In genomic region chr17:73203135-73203787, GRCh38 we compare ENCODE assay signal across 11 cellular contexts. TPM values are rescaled to one million over a fixed set of nuclear protein-coding genes. Genes with fewer than 3 reads are reported as not detected.
DNase-seq lines count a peak whose midpoint lies in the region; ATAC-seq, FAIRE-seq and TF ChIP-seq lines count a peak whose summit lies in the region.
"Had no signal": no experiment of that assay in that cellular context is flagged by ENCODE, and none has a peak within 500 bp of the region (broad histone marks: within the 10 kb centered on the region; RNA-seq: fewer than 3 reads in every experiment).

No MANE protein-coding gene starts in this region.

- TF ChIP-seq RAD21 in HepG2 (CRISPR knock-in tag; IDR thresholded peaks at IDR 0.05): no peak

- in situ Hi-C loops in mammary epithelial cell (cut with MboI; ENCODE audit: low sequenced_read_pairs in 2 of 2): no loop called here
- in situ Hi-C loops in HepG2 (cut with HindIII; ENCODE audit: extremely low pct_ligation_motif_present, low pct_unique_long_range_greater_than_20kb): no loop called here

- H3K4me3 ChIP-seq in breast epithelium (no peak overlapping the region), mammary epithelial cell (replicated peaks in 1 of 3; ENCODE audit: insufficient read depth in 1 of 3, low read depth in 2 of 3, low read length in 3 of 3) (no peak overlapping the region), HepG2 (replicated peaks in 1 of 3; ENCODE audit: insufficient read depth in 1 of 3, low read depth in 2 of 3, low read length in 3 of 3) (peak overlapping the region in 2 of 3 experiments; percentile 2 to 36; a peak in 1 of 6 replicates), upper lobe of left lung (no peak overlapping the region)
- H3K4me3 ChIP-seq: testis had no signal

- H3K27me3 ChIP-seq in breast epithelium (no peaks in the 10 kb centered on the region), mammary epithelial cell (ENCODE audit: insufficient read depth, low read length) (no peaks in the 10 kb centered on the region), HepG2 (ENCODE audit: control insufficient read depth in 1 of 2, insufficient read depth in 2 of 2, low read length in 2 of 2) (no peaks in the 10 kb centered on the region), upper lobe of left lung (no peaks in the 10 kb centered on the region)
- H3K27me3 ChIP-seq: testis had no signal

- peak overlapping the region; percentile 63 for H3K4me3 Mint-ChIP-seq in activated naive CD8-positive, alpha-beta T cell

- POLR2A ChIA-PET in HepG2 (lab: Yijun Ruan, JAX): interaction anchor here (0.6 to 4.4 kb wide), 9 partner anchors 9 to 711 kb away, joined by 3 to 47 read pairs (median 4); partner anchors contain the start of gene CDC42EP4

- TF ChIP-seq EP300 in HepG2 (IDR thresholded peaks at IDR 0.05; ENCODE audit: low read depth in 2 of 2, low read length in 2 of 2) (peak in 1 of 2 experiments; percentile 68; a peak in 2 of 4 replicates), HepG2 (CRISPR knock-in tag; IDR thresholded peaks at IDR 0.05; ENCODE audit: borderline replicate concordance) (peak; percentile 59; the same call in 1 of the 2 replicates), upper lobe of left lung (IDR thresholded peaks at IDR 0.05) (peak in 1 of 4 donors; percentile 13)

- CTCF ChIA-PET in mammary epithelial cell (lab: Charles Lee; ENCODE audit: low non-redundant PET): no interaction called here
- CTCF ChIA-PET in HepG2 (lab: Yijun Ruan, JAX; ENCODE audit: low intra/inter-chr PET ratio, low total read pairs): no interaction called here

- H3K27me3 Mint-ChIP-seq in activated naive CD8-positive, alpha-beta T cell: no peaks in the 10 kb centered on the region

- H3K36me3 ChIP-seq in breast epithelium (peaks cover 8% of the 10 kb centered on the region), mammary epithelial cell (ENCODE audit: insufficient read depth, low read length) (peaks cover 58% of the 10 kb centered on the region), HepG2 (replicated peaks in 1 of 2; ENCODE audit: control insufficient read depth in 1 of 2, insufficient read depth in 2 of 2, low read length in 2 of 2) (peaks cover 26 to 66% of the 10 kb centered on the region in 2 experiments), upper lobe of left lung (peaks cover 43 to 98% (median 81%) of the 10 kb centered on the region in 4 donors)

- WGBS in mammary epithelial cell (ENCODE audit: low coverage, missing lambda C conversion rate): 49% methylated on average over 8 of the region's 8 CpGs
- 14% methylated on average over 8 of the region's 8 CpGs for WGBS in HepG2 (ENCODE audit: low lambda C conversion rate)
- WGBS in upper lobe of left lung, 2 donors: 22 to 34% methylated on average over 8 of the region's 8 CpGs

- BruUV-seq in mammary epithelial cell (replicated peaks; lab: Mats Ljungman, UMichigan) (no TSS peak), HepG2 (replicated peaks; lab: Mats Ljungman, UMichigan) (no TSS peak)

- H2AFZ ChIP-seq in mammary epithelial cell (ENCODE audit: low read depth, low read length) (no peak overlapping the region), HepG2 (ENCODE audit: low read length) (no peak overlapping the region)

- peak overlapping the region; percentile 19 to 65 for H3K27ac ChIP-seq in breast epithelium
- H3K27ac ChIP-seq in mammary epithelial cell (ENCODE audit: insufficient read depth, low read depth, low read length): no peak overlapping the region
- peak overlapping the region; percentile 83 for H3K27ac ChIP-seq in HepG2 (ENCODE audit: extremely low read length, insufficient read depth, low read length)
- H3K27ac ChIP-seq in upper lobe of left lung: peak overlapping the region in 3 of 4 donors; percentile 7 to 36 (median 20)
- H3K27ac ChIP-seq: testis had no signal

- H3K9ac ChIP-seq in mammary epithelial cell (ENCODE audit: insufficient read depth, low read length): no peak overlapping the region
- H3K9ac ChIP-seq in HepG2 (ENCODE audit: insufficient read depth, low read depth, low read length): peak overlapping the region; percentile 57

- H3K27ac Mint-ChIP-seq in activated naive CD8-positive, alpha-beta T cell: peak overlapping the region; percentile 87

- peaks cover 23% of the 10 kb centered on the region for H3K79me2 ChIP-seq in mammary epithelial cell (ENCODE audit: insufficient read depth, low read length)
- H3K79me2 ChIP-seq in HepG2 (ENCODE audit: insufficient read depth, low read length): peaks cover 12% of the 10 kb centered on the region

- H3K36me3 Mint-ChIP-seq in activated naive CD8-positive, alpha-beta T cell: peaks cover 8% of the 10 kb centered on the region

- DNase-seq in breast epithelium (ENCODE audit: low spot score in 2 of 2) (peak in 1 of 2 donors; percentile 17), mammary epithelial cell (no peak), HepG2 (ENCODE audit: low spot score) (peak; percentile 96), upper lobe of left lung (no peak), nucleus accumbens (lab: John Stamatoyannopoulos, UW) (no peak), NCI-H187 treated with DMSO at 0.1 percent for 48 hours (lab: John Stamatoyannopoulos, UW) (no peak)
- DNase-seq: C1 segment of cervical spinal cord, glutamatergic neuron, testis had no signal

- H3K4me2 ChIP-seq in mammary epithelial cell (ENCODE audit: insufficient read depth, low read depth, low read length) (no peak overlapping the region), HepG2 (ENCODE audit: low read depth, low read length) (peak overlapping the region; percentile 67)

- H3K9me3 ChIP-seq in breast epithelium (no peaks in the 10 kb centered on the region), mammary epithelial cell (replicated peaks; ENCODE audit: insufficient read depth, low read length) (no peaks in the 10 kb centered on the region), HepG2 (ENCODE audit: low read length) (no peaks in the 10 kb centered on the region), upper lobe of left lung (no peaks in the 10 kb centered on the region)
- H3K9me3 ChIP-seq: testis had no signal

- no peaks in the 10 kb centered on the region for H3K4me1 ChIP-seq in breast epithelium
- no peaks in the 10 kb centered on the region for H3K4me1 ChIP-seq in mammary epithelial cell (ENCODE audit: insufficient read depth, low read length)
- peaks cover 70% of the 10 kb centered on the region for H3K4me1 ChIP-seq in HepG2 (ENCODE audit: insufficient read depth, low read length)
- peaks cover 0 to 16% (median 10%) of the 10 kb centered on the region in 4 donors for H3K4me1 ChIP-seq in upper lobe of left lung

- H4K20me1 ChIP-seq in mammary epithelial cell (ENCODE audit: insufficient read depth, low read length): no peaks in the 10 kb centered on the region
- H4K20me1 ChIP-seq in HepG2 (ENCODE audit: insufficient read depth, low read length): peaks cover 3% of the 10 kb centered on the region; the same call in 1 of the 2 replicates

- TF ChIP-seq CTCF in breast epithelium (IDR thresholded peaks at IDR 0.05) (no peak), mammary epithelial cell (conservative IDR thresholded peaks at IDR 0.05 in 1 of 2, IDR thresholded peaks at IDR 0.05 in 1 of 2; ENCODE audit: extremely low read depth in 1 of 2, insufficient read depth in 1 of 2, low read depth in 1 of 2, low read length in 2 of 2) (no peak), HepG2 (CRISPR knock-in tag; IDR thresholded peaks at IDR 0.05) (no peak), upper lobe of left lung (IDR thresholded peaks at IDR 0.05) (no peak)

- TF ChIP-seq POLR2A in breast epithelium (IDR thresholded peaks at IDR 0.05) (no peak), HepG2 (IDR thresholded peaks at IDR 0.05; ENCODE audit: insufficient read depth in 1 of 2, low read depth in 2 of 2, low read length in 2 of 2) (peak; percentile 25 to 39; a peak in 1 of 4 replicates), upper lobe of left lung (IDR thresholded peaks at IDR 0.05) (no peak)

- peak; percentile 90 for FAIRE-seq in HepG2 (lab: Jason Lieb, UNC)

- intact Hi-C loops in breast epithelium (cut with DNase I; ENCODE audit: low total_unique reads) (no loop called here), mammary epithelial cell (cut with micrococcal nuclease) (no loop called here), HepG2 (cut with micrococcal nuclease; ENCODE audit: unreplicated experiment) (loop anchor here (5.0 kb wide), 3 partner anchors 109 to 611 kb away; partner anchors contain the start of gene CDC42EP4)

- peaks cover 33% of the 10 kb centered on the region for H3K4me1 Mint-ChIP-seq in activated naive CD8-positive, alpha-beta T cell (ENCODE audit: low read depth)

- dilution Hi-C loops in mammary epithelial cell (cut with HindIII; ENCODE audit: low sequenced_read_pairs): no loop called here

- H3K9me3 Mint-ChIP-seq in activated naive CD8-positive, alpha-beta T cell (ENCODE audit: low read depth): no peaks in the 10 kb centered on the region

- ATAC-seq in HepG2 (peak; percentile 41), upper lobe of left lung (ENCODE audit: low FRiP score in 2 of 2) (peak in 1 of 2 donors; percentile 17), GM19023 (IDR thresholded peaks at IDR 0.05; ENCODE audit: unreplicated experiment) (no peak)

RNA-seq across cellular contexts. Expression of gene COG1, which starts 10.4 kb away (rescaled TPM):
- total RNA-seq in breast epithelium: 10 to 100 TPM; 22.9 to 40.3 (median 36.1) TPM
- 10 to 100 TPM; 23.3 to 35.2 TPM for total RNA-seq in mammary epithelial cell
- polyA plus RNA-seq in mammary epithelial cell: 12.8 TPM
- polyA minus RNA-seq in mammary epithelial cell: 19.9 TPM
- 30.4 and 36.6 TPM in 2 replicates for total RNA-seq in HepG2 (2016; rRNA removed; fragmentation: Illumina TruSeq; extraction: Trizol)
- 31.1 and 36.5 TPM in 2 replicates for total RNA-seq in HepG2 (2016; cell fraction: cytosol; rRNA removed; fragmentation: Illumina TruSeq; extraction: Trizol; ENCODE audit: low read depth)
- total RNA-seq in HepG2 (2016; cell fraction: insoluble cytoplasmic fraction; rRNA removed; fragmentation: Illumina TruSeq; extraction: Trizol): 27.8 and 35.5 TPM in 2 replicates
- total RNA-seq in HepG2 (2016; cell fraction: membrane; rRNA removed; fragmentation: Illumina TruSeq; extraction: Trizol): 23.1 and 24.1 TPM in 2 replicates
- 30.5 and 33.6 TPM in 2 replicates for total RNA-seq in HepG2 (2016; cell fraction: nucleus; rRNA removed; fragmentation: Illumina TruSeq; extraction: Trizol)
- 39.7 and 42.4 TPM in 2 replicates for polyA plus RNA-seq in HepG2 (2011; rRNA removed)
- 17.6 and 17.9 TPM in 2 replicates for polyA plus RNA-seq in HepG2 (2011; cell fraction: cytosol; rRNA removed)
- polyA plus RNA-seq in HepG2 (2011; cell fraction: nucleus; rRNA removed): 109 and 125 TPM in 2 replicates
- 39.9 and 40.8 TPM in 2 replicates for polyA plus RNA-seq in HepG2 (2012)
- polyA plus RNA-seq in HepG2 (2016; cell fraction: cytosol; fragmentation: Illumina TruSeq; extraction: Trizol; ENCODE audit: low read depth): 7.6 and 9.4 TPM in 2 replicates
- 29.1 and 39.8 TPM in 2 replicates for polyA plus RNA-seq in HepG2 (2016; cell fraction: insoluble cytoplasmic fraction; fragmentation: Illumina TruSeq; extraction: Trizol; ENCODE audit: low read depth)
- polyA plus RNA-seq in HepG2 (2016; cell fraction: membrane; fragmentation: Illumina TruSeq; extraction: Trizol; ENCODE audit: low read depth): 12.3 and 15.1 TPM in 2 replicates
- 67.3 and 73.0 TPM in 2 replicates for polyA plus RNA-seq in HepG2 (2016; cell fraction: nucleus; fragmentation: Illumina TruSeq; extraction: Trizol; ENCODE audit: insufficient read depth, low read depth)
- polyA minus RNA-seq in HepG2 (2011; rRNA and poly(A)+ RNA removed; ENCODE audit: low replicate concordance): 29.1 and 63.0 TPM in 2 replicates
- polyA minus RNA-seq in HepG2 (2011; cell fraction: cytosol; rRNA and poly(A)+ RNA removed): 21.6 and 22.3 TPM in 2 replicates
- polyA minus RNA-seq in HepG2 (2011; cell fraction: nucleus; rRNA and poly(A)+ RNA removed): 95.8 and 106 TPM in 2 replicates
- 10 to 100 TPM; 27.7 to 75.4 (median 32.5) TPM for total RNA-seq in upper lobe of left lung

RNA-seq across cellular contexts. Expression of gene SSTR2, which starts 38.5 kb away (rescaled TPM):
- 1 to 10 TPM in 1 of 3 donors, under 1 TPM in 2; 0.64 to 3.6 (median 0.88) TPM for total RNA-seq in breast epithelium
- not detected for total RNA-seq in mammary epithelial cell
- not detected for polyA plus RNA-seq in mammary epithelial cell
- polyA minus RNA-seq in mammary epithelial cell: not detected
- total RNA-seq in HepG2 (2016; rRNA removed; fragmentation: Illumina TruSeq; extraction: Trizol): not detected in 2 replicates
- total RNA-seq in HepG2 (2016; cell fraction: cytosol; rRNA removed; fragmentation: Illumina TruSeq; extraction: Trizol; ENCODE audit: low read depth): not detected in 2 replicates
- 0.04 TPM in 1 of 2 replicates, not detected in the other for total RNA-seq in HepG2 (2016; cell fraction: insoluble cytoplasmic fraction; rRNA removed; fragmentation: Illumina TruSeq; extraction: Trizol)
- total RNA-seq in HepG2 (2016; cell fraction: membrane; rRNA removed; fragmentation: Illumina TruSeq; extraction: Trizol): 0.03 TPM in 1 of 2 replicates, not detected in the other
- not detected in 2 replicates for total RNA-seq in HepG2 (2016; cell fraction: nucleus; rRNA removed; fragmentation: Illumina TruSeq; extraction: Trizol)
- polyA plus RNA-seq in HepG2 (2011; rRNA removed): 0.01 and 0.04 TPM in 2 replicates
- polyA plus RNA-seq in HepG2 (2011; cell fraction: cytosol; rRNA removed): 0.05 TPM in 2 replicates
- 0.03 TPM in 2 replicates for polyA plus RNA-seq in HepG2 (2011; cell fraction: nucleus; rRNA removed)
- polyA plus RNA-seq in HepG2 (2012): 0.03 and 0.21 TPM in 2 replicates
- 0.02 TPM in 1 of 2 replicates, not detected in the other for polyA plus RNA-seq in HepG2 (2016; cell fraction: cytosol; fragmentation: Illumina TruSeq; extraction: Trizol; ENCODE audit: low read depth)
- not detected in 2 replicates for polyA plus RNA-seq in HepG2 (2016; cell fraction: insoluble cytoplasmic fraction; fragmentation: Illumina TruSeq; extraction: Trizol; ENCODE audit: low read depth)
- polyA plus RNA-seq in HepG2 (2016; cell fraction: membrane; fragmentation: Illumina TruSeq; extraction: Trizol; ENCODE audit: low read depth): 0.02 TPM in 1 of 2 replicates, not detected in the other
- not detected in 2 replicates for polyA plus RNA-seq in HepG2 (2016; cell fraction: nucleus; fragmentation: Illumina TruSeq; extraction: Trizol; ENCODE audit: insufficient read depth, low read depth)
- polyA minus RNA-seq in HepG2 (2011; rRNA and poly(A)+ RNA removed; ENCODE audit: low replicate concordance): 0.07 and 0.14 TPM in 2 replicates
- not detected in 2 replicates for polyA minus RNA-seq in HepG2 (2011; cell fraction: cytosol; rRNA and poly(A)+ RNA removed)
- under 0.01 and 0.12 TPM in 2 replicates for polyA minus RNA-seq in HepG2 (2011; cell fraction: nucleus; rRNA and poly(A)+ RNA removed)
- total RNA-seq in upper lobe of left lung: 1 to 10 TPM in 1 of 6 donors, under 1 TPM in 4, not detected in 1; 0.10 to 1.0 (median 0.14) TPM

RNA-seq across cellular contexts. Expression of gene CPSF4L, which starts 58.4 kb away (rescaled TPM):
- under 1 TPM in 1 of 3 donors, not detected in 2; 0.29 TPM for total RNA-seq in breast epithelium
- total RNA-seq in mammary epithelial cell: not detected
- not detected for polyA plus RNA-seq in mammary epithelial cell
- not detected for polyA minus RNA-seq in mammary epithelial cell
- 0.73 and 0.94 TPM in 2 replicates for total RNA-seq in HepG2 (2016; rRNA removed; fragmentation: Illumina TruSeq; extraction: Trizol)
- 1.3 and 1.5 TPM in 2 replicates for total RNA-seq in HepG2 (2016; cell fraction: cytosol; rRNA removed; fragmentation: Illumina TruSeq; extraction: Trizol; ENCODE audit: low read depth)
- 0.76 and 1.1 TPM in 2 replicates for total RNA-seq in HepG2 (2016; cell fraction: insoluble cytoplasmic fraction; rRNA removed; fragmentation: Illumina TruSeq; extraction: Trizol)
- total RNA-seq in HepG2 (2016; cell fraction: membrane; rRNA removed; fragmentation: Illumina TruSeq; extraction: Trizol): 1.3 and 1.5 TPM in 2 replicates
- 0.99 and 1.5 TPM in 2 replicates for total RNA-seq in HepG2 (2016; cell fraction: nucleus; rRNA removed; fragmentation: Illumina TruSeq; extraction: Trizol)
- 1.2 and 1.6 TPM in 2 replicates for polyA plus RNA-seq in HepG2 (2011; rRNA removed)
- polyA plus RNA-seq in HepG2 (2011; cell fraction: cytosol; rRNA removed): 0.32 and 0.70 TPM in 2 replicates
- polyA plus RNA-seq in HepG2 (2011; cell fraction: nucleus; rRNA removed): 0.21 TPM in 1 of 2 replicates, not detected in the other
- polyA plus RNA-seq in HepG2 (2012): 0.25 and 0.48 TPM in 2 replicates
- polyA plus RNA-seq in HepG2 (2016; cell fraction: cytosol; fragmentation: Illumina TruSeq; extraction: Trizol; ENCODE audit: low read depth): 0.86 and 1.8 TPM in 2 replicates
- polyA plus RNA-seq in HepG2 (2016; cell fraction: insoluble cytoplasmic fraction; fragmentation: Illumina TruSeq; extraction: Trizol; ENCODE audit: low read depth): 0.60 and 1.3 TPM in 2 replicates
- polyA plus RNA-seq in HepG2 (2016; cell fraction: membrane; fragmentation: Illumina TruSeq; extraction: Trizol; ENCODE audit: low read depth): 1.3 and 1.5 TPM in 2 replicates
- polyA plus RNA-seq in HepG2 (2016; cell fraction: nucleus; fragmentation: Illumina TruSeq; extraction: Trizol; ENCODE audit: insufficient read depth, low read depth): not detected in 2 replicates
- polyA minus RNA-seq in HepG2 (2011; rRNA and poly(A)+ RNA removed; ENCODE audit: low replicate concordance): 0.42 TPM in 1 of 2 replicates, not detected in the other
- not detected in 2 replicates for polyA minus RNA-seq in HepG2 (2011; cell fraction: cytosol; rRNA and poly(A)+ RNA removed)
- polyA minus RNA-seq in HepG2 (2011; cell fraction: nucleus; rRNA and poly(A)+ RNA removed): 1.3 TPM in 1 of 2 replicates, not detected in the other
- total RNA-seq in upper lobe of left lung: under 1 TPM in 1 of 6 donors, not detected in 5; 0.46 TPM

Comparison
In these comparisons a context has a peak if more than half of its experiments do, and no peak if none do; other contexts are left out.
1. H3K4me3 ChIP-seq: peak in HepG2 (2 of 3); none in breast epithelium (0 of 3), mammary epithelial cell (0 of 3) and upper lobe of left lung (0 of 4).
2. POLR2A ChIP-seq: peak in HepG2 (2 of 2); none in breast epithelium (single experiment) and upper lobe of left lung (0 of 4).